Comparison of ENCODE assay signal across 8 cellular contexts in genomic region chr17:27793906-27794380, GRCh38. TPM values are rescaled to one million over a fixed set of nuclear protein-coding genes. Genes with fewer than 3 reads are reported as not detected.
DNase-seq lines count a peak whose midpoint lies in the region; ATAC-seq, FAIRE-seq and TF ChIP-seq lines count a peak whose summit lies in the region.

No MANE protein-coding gene starts in this region.

- H4K20me1 ChIP-seq in HepG2 (ENCODE audit: insufficient read depth, low read length) = no peaks in the 10 kb centered on the region

- H3K36me3 Mint-ChIP-seq in chondrocyte (ENCODE audit: low read depth) (peaks cover 2% of the 10 kb centered on the region), naive B cell (peaks cover 0 to 7% of the 10 kb centered on the region in 2 donors)

- CTCF ChIA-PET in HepG2 (lab: Yijun Ruan, JAX; ENCODE audit: low intra/inter-chr PET ratio, low total read pairs) = no interaction called here

- no peak overlapping the region for H3K27ac ChIP-seq in HepG2 (ENCODE audit: extremely low read length, insufficient read depth, low read length)
- no peak overlapping the region for H3K27ac ChIP-seq in right lobe of liver

- ATAC-seq in HepG2 = no peak
- no peak for ATAC-seq in right lobe of liver
- ATAC-seq in naive B cell (ENCODE audit: low read depth in 2 of 2) = no peak

- no peak for TF ChIP-seq RAD21 in HepG2 (CRISPR knock-in tag; IDR thresholded peaks at IDR 0.05)

- no peak overlapping the region for H3K27ac Mint-ChIP-seq in chondrocyte (ENCODE audit: unreplicated experiment)
- H3K27ac Mint-ChIP-seq in naive B cell = no peak overlapping the region

- H3K36me3 ChIP-seq in HepG2 (replicated peaks in 1 of 2; ENCODE audit: control insufficient read depth in 1 of 2, insufficient read depth in 2 of 2, low read length in 2 of 2) (no peaks in the 10 kb centered on the region), right lobe of liver (no peaks in the 10 kb centered on the region)

- in situ Hi-C loops in HepG2 (cut with HindIII; ENCODE audit: extremely low pct_ligation_motif_present, low pct_unique_long_range_greater_than_20kb) = no loop called here

- no peaks in the 10 kb centered on the region for H3K9me3 Mint-ChIP-seq in chondrocyte (ENCODE audit: low read depth)
- peaks cover 0 to 3% (median 0%) of the 10 kb centered on the region in 7 donors for H3K9me3 Mint-ChIP-seq in naive B cell

- peaks cover 55% of the 10 kb centered on the region for H3K27me3 Mint-ChIP-seq in chondrocyte (ENCODE audit: low read depth)
- peaks cover 57 to 79% (median 67%) of the 10 kb centered on the region in 3 donors for H3K27me3 Mint-ChIP-seq in naive B cell

- TF ChIP-seq CTCF in HepG2 (CRISPR knock-in tag; IDR thresholded peaks at IDR 0.05) (no peak), right lobe of liver (IDR thresholded peaks at IDR 0.05) (no peak), chondrocyte (IDR thresholded peaks at IDR 0.05) (no peak)

- no peak overlapping the region for H2AFZ ChIP-seq in HepG2 (ENCODE audit: low read length)

- POLR2A ChIA-PET in HepG2 (lab: Yijun Ruan, JAX) = no interaction called here

- H3K4me1 ChIP-seq in HepG2 (ENCODE audit: insufficient read depth, low read length) = peaks cover 26% of the 10 kb centered on the region
- peaks cover 0 to 7% (median 0%) of the 10 kb centered on the region in 4 donors for H3K4me1 ChIP-seq in right lobe of liver

- no peak for DNase-seq in HepG2 (ENCODE audit: low spot score)
- DNase-seq in right lobe of liver = no peak
- DNase-seq in chondrocyte (ENCODE audit: low spot score) = no peak
- DNase-seq in naive B cell = no peak
- no peak for DNase-seq in A172 (ENCODE audit: low spot score)
- DNase-seq in NCI-H2107 (lab: John Stamatoyannopoulos, UW) = no peak
- no peak for DNase-seq in SKM-1 treated with dmso at 0.1 percent for 144 hours (lab: John Stamatoyannopoulos, UW; ENCODE audit: unreplicated experiment)
- no peak for DNase-seq in hypothalamus (lab: John Stamatoyannopoulos, UW)

- no peak for FAIRE-seq in HepG2 (lab: Jason Lieb, UNC)

- WGBS in HepG2 (ENCODE audit: low lambda C conversion rate) = 46% methylated on average over 13 of the region's 16 CpGs
- WGBS in right lobe of liver (ENCODE audit: insufficient coverage, low coverage, low lambda C conversion rate, missing lambda C conversion rate) = 28% methylated on average over 8 of the region's 16 CpGs

- H3K4me2 ChIP-seq in HepG2 (ENCODE audit: low read depth, low read length) = peak overlapping the region; percentile 45; the same call in 1 of the 2 replicates

- H3K4me1 Mint-ChIP-seq in chondrocyte (ENCODE audit: low read depth) = peaks cover 4% of the 10 kb centered on the region
- peaks cover 5 to 12% (median 12%) of the 10 kb centered on the region in 3 donors for H3K4me1 Mint-ChIP-seq in naive B cell

- BruUV-seq in HepG2 (replicated peaks; lab: Mats Ljungman, UMichigan) = no TSS peak

- H3K9ac ChIP-seq in HepG2 (ENCODE audit: insufficient read depth, low read depth, low read length) = no peak overlapping the region

- H3K9me3 ChIP-seq in HepG2 (ENCODE audit: low read length) (no peaks in the 10 kb centered on the region), right lobe of liver (no peaks in the 10 kb centered on the region)

- peaks cover 0 to 13% of the 10 kb centered on the region in 2 experiments; a peak in 3 of 5 replicates for H3K27me3 ChIP-seq in HepG2 (ENCODE audit: control insufficient read depth in 1 of 2, insufficient read depth in 2 of 2, low read length in 2 of 2)
- H3K27me3 ChIP-seq in right lobe of liver = no peaks in the 10 kb centered on the region

- H3K4me3 ChIP-seq in HepG2 (replicated peaks in 1 of 3; ENCODE audit: insufficient read depth in 1 of 3, low read depth in 2 of 3, low read length in 3 of 3) (peak overlapping the region in 1 of 3 experiments; percentile 16; a peak in 1 of 6 replicates), right lobe of liver (peak overlapping the region in 1 of 3 donors; percentile 19)

- no peak for TF ChIP-seq EP300 in HepG2 (IDR thresholded peaks at IDR 0.05; ENCODE audit: low read depth in 2 of 2, low read length in 2 of 2)
- no peak for TF ChIP-seq EP300 in HepG2 (CRISPR knock-in tag; IDR thresholded peaks at IDR 0.05; ENCODE audit: borderline replicate concordance)

- intact Hi-C loops in HepG2 (cut with micrococcal nuclease; ENCODE audit: unreplicated experiment) = no loop called here
- intact Hi-C loops in right lobe of liver (cut with DNase I) = no loop called here

- TF ChIP-seq POLR2A in HepG2 (IDR thresholded peaks at IDR 0.05; ENCODE audit: insufficient read depth in 1 of 2, low read depth in 2 of 2, low read length in 2 of 2) = no peak
- TF ChIP-seq POLR2A in right lobe of liver (IDR thresholded peaks at IDR 0.05) = no peak

- H3K79me2 ChIP-seq in HepG2 (ENCODE audit: insufficient read depth, low read length) = no peaks in the 10 kb centered on the region

- H3K4me3 Mint-ChIP-seq in chondrocyte (ENCODE audit: unreplicated experiment) (peak overlapping the region; percentile 58), naive B cell (peak overlapping the region; percentile 18 to 73 (median 66))

TF ChIP-seq in HepG2, 621 proteins besides CTCF, POLR2A, EP300 and RAD21:
- TF ChIP-seq ZNF768 (CRISPR knock-in tag; IDR thresholded peaks at IDR 0.05) (peak; percentile 37; the same call in 1 of the 2 replicates), GFI1 (CRISPR knock-in tag; IDR thresholded peaks at IDR 0.05; ENCODE audit: borderline replicate concordance) (no peak)

RNA-seq across cellular contexts. Expression of gene NOS2, which starts 6.4 kb away (rescaled TPM):
- total RNA-seq in HepG2 (2016; rRNA removed; fragmentation: Illumina TruSeq; extraction: Trizol) (0.02 TPM in 1 of 2 replicates, not detected in the other), right lobe of liver (under 1 TPM in 2 of 6 experiments, not detected in 4; 0.07 to 0.09 TPM), chondrocyte (not detected in 3 replicates)
- total RNA-seq in HepG2 (2016; cell fraction: cytosol; rRNA removed; fragmentation: Illumina TruSeq; extraction: Trizol; ENCODE audit: low read depth) = not detected in 2 replicates
- not detected in 2 replicates for total RNA-seq in HepG2 (2016; cell fraction: insoluble cytoplasmic fraction; rRNA removed; fragmentation: Illumina TruSeq; extraction: Trizol)
- total RNA-seq in HepG2 (2016; cell fraction: membrane; rRNA removed; fragmentation: Illumina TruSeq; extraction: Trizol) = not detected in 2 replicates
- not detected in 2 replicates for total RNA-seq in HepG2 (2016; cell fraction: nucleus; rRNA removed; fragmentation: Illumina TruSeq; extraction: Trizol)
- polyA plus RNA-seq in HepG2 (2011; rRNA removed) (0.03 TPM in 1 of 2 replicates, not detected in the other), naive B cell (ENCODE audit: low read depth in 6 of 6) (under 1 TPM in 1 of 6 donors, not detected in 5; 0.08 TPM)
- not detected in 2 replicates for polyA plus RNA-seq in HepG2 (2011; cell fraction: cytosol; rRNA removed)
- polyA plus RNA-seq in HepG2 (2011; cell fraction: nucleus; rRNA removed) = not detected in 2 replicates
- not detected in 2 replicates for polyA plus RNA-seq in HepG2 (2012)
- polyA plus RNA-seq in HepG2 (2016; cell fraction: cytosol; fragmentation: Illumina TruSeq; extraction: Trizol; ENCODE audit: low read depth) = not detected in 2 replicates
- polyA plus RNA-seq in HepG2 (2016; cell fraction: insoluble cytoplasmic fraction; fragmentation: Illumina TruSeq; extraction: Trizol; ENCODE audit: low read depth) = not detected in 2 replicates
- not detected in 2 replicates for polyA plus RNA-seq in HepG2 (2016; cell fraction: membrane; fragmentation: Illumina TruSeq; extraction: Trizol; ENCODE audit: low read depth)
- not detected in 2 replicates for polyA plus RNA-seq in HepG2 (2016; cell fraction: nucleus; fragmentation: Illumina TruSeq; extraction: Trizol; ENCODE audit: insufficient read depth, low read depth)
- polyA minus RNA-seq in HepG2 (2011; rRNA and poly(A)+ RNA removed; ENCODE audit: low replicate concordance) = not detected in 2 replicates
- polyA minus RNA-seq in HepG2 (2011; cell fraction: cytosol; rRNA and poly(A)+ RNA removed) = not detected in 2 replicates
- not detected in 2 replicates for polyA minus RNA-seq in HepG2 (2011; cell fraction: nucleus; rRNA and poly(A)+ RNA removed)
- total RNA-seq in A172 (2014; rRNA removed; shearing (Covaris generic)) = 0.12 TPM in 1 of 2 replicates, not detected in the other
